13 cellular contexts compared by ENCODE assay signal in the genomic region with DNA sequence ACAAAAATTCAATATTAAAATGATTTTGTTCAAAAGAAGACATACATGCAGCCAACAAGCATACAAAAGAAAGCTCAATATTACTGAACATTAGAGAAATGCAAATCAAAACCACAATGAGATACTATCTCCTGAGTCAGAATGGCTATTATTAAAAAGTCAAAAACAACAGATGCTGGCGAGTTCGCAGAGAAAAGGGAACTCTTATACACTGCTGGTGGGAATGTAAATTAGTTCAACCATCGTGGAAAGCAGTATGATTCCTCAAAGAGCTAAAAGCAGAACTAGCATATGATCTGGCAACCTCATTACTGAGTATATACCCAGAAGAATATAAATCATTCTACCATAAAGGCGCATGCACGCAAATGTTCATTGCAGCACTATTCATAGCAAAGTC.
A peak's percentile ranks its signal among the peaks of the same experiment; 100 is the strongest.
DNase-seq lines count a peak whose midpoint lies in the region; ATAC-seq lines count a peak whose summit lies in the region.
"Had no signal": no experiment of that assay in that cellular context is flagged by ENCODE, and none has a peak within 500 bp of the region (broad histone marks: within the 10 kb centered on the region; RNA-seq: fewer than 3 reads in every experiment).

No MANE protein-coding gene starts in this region.

- DNase-seq in memory B cell (ENCODE audit: low spot score in 2 of 2) (peak in 1 of 2 donors; percentile 42), NCI-H1436 (lab: John Stamatoyannopoulos, UW) (no peak), NCI-H69 (lab: John Stamatoyannopoulos, UW) (no peak), NCI-H446 (lab: John Stamatoyannopoulos, UW) (no peak), DMS53 (lab: John Stamatoyannopoulos, UW) (no peak)
- DNase-seq: activated CD8-positive, alpha-beta memory T cell treated with anti-CD3 and anti-CD28 coated beads for 24 hours; anterior cingulate cortex; ovary; SK-N-SH; upper lobe of left lung had no signal

- no peak overlapping the region for H3K4me3 Mint-ChIP-seq in memory B cell

- peak; percentile 76 for ATAC-seq in GM19023 (IDR thresholded peaks at IDR 0.05; ENCODE audit: unreplicated experiment)
- ATAC-seq in HG02610 (IDR thresholded peaks at IDR 0.05; ENCODE audit: unreplicated experiment), result peak; percentile 90
- peak; percentile 73 for ATAC-seq in HG03457 (IDR thresholded peaks at IDR 0.05; ENCODE audit: unreplicated experiment)
- ATAC-seq in memory B cell (ENCODE audit: low read depth), result peak; percentile 74

- peaks cover 2% of the 10 kb centered on the region for H3K9me3 Mint-ChIP-seq in memory B cell

- H3K4me1 Mint-ChIP-seq in memory B cell, result peaks cover 28% of the 10 kb centered on the region

- no peaks in the 10 kb centered on the region for H3K27me3 Mint-ChIP-seq in memory B cell

- no peaks in the 10 kb centered on the region for H3K36me3 Mint-ChIP-seq in memory B cell

- no peak overlapping the region for H3K27ac Mint-ChIP-seq in memory B cell
